In the genomic region with DNA sequence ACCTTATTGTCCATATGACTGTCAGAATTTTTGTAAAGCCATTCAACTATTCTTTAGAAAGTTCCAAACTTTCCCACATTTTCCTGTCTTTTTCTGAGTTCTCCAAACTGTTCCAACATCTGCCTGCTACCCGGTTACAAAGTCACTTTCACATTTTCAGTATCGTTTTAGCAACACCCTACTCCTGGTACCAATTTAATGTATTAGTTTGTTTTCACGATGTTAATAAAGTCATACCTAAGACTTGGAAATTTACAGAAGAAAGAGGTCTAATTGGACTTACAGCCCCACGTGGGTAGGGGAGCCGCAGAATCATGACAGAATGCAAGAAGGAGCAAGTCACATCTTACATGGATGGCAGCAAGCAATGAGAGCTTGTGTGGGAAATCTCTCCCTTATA, we compare ENCODE assay signal across 29 cellular contexts.
"Had no signal": no experiment of that assay in that cellular context is flagged by ENCODE, and none has a peak within 500 bp of the region (broad histone marks: within the 10 kb centered on the region; RNA-seq: fewer than 3 reads in every experiment).

No MANE protein-coding gene starts in this region.

- H3K4me3 Mint-ChIP-seq: stimulated activated effector memory CD8-positive, alpha-beta T cell treated with anti-CD3 and anti-CD28 coated beads, Interleukin-12 subunit alpha, Interleukin-12 subunit beta, amount 100 ng/mL, for 72 hours; stimulated activated memory B cell treated with anti-CD40 and anti-IgM and Interleukin-4, amounts not matched to agents 10 μg/mL and 1 μg/mL and 100 μg/mL, for 72 hours; stimulated activated naive B cell treated with anti-CD40 and anti-IgM and Interleukin-4, amounts not matched to agents 10 μg/mL and 1 μg/mL and 100 μg/mL, for 72 hours; stimulated activated naive CD8-positive, alpha-beta T cell treated with anti-CD3 and anti-CD28 coated beads, Interleukin-15, amount 100 ng/mL, for 72 hours; stimulated activated naive CD8-positive, alpha-beta T cell treated with anti-CD3 and anti-CD28 coated beads, Interleukin-15, Interleukin-2, amounts not matched to agents 100 ng/mL and 50 ng/mL, for 24 hours; type B pancreatic cell had no signal

- H3K27me3 ChIP-seq: stomach, suprapubic skin, testis, thyroid gland, tibial artery, tibial nerve, transverse colon, upper lobe of left lung, upper lobe of right lung, uterus, vagina had no signal

- H3K27me3 Mint-ChIP-seq: stimulated activated memory B cell treated with anti-CD40 and anti-IgM and Interleukin-4, amounts not matched to agents 10 μg/mL and 1 μg/mL and 100 μg/mL, for 72 hours; stimulated activated naive B cell treated with anti-CD40 and anti-IgM and Interleukin-4, amounts not matched to agents 10 μg/mL and 1 μg/mL and 100 μg/mL, for 72 hours; stimulated activated naive CD8-positive, alpha-beta T cell treated with anti-CD3 and anti-CD28 coated beads, Interleukin-15, amount 100 ng/mL, for 72 hours; stimulated activated naive CD8-positive, alpha-beta T cell treated with anti-CD3 and anti-CD28 coated beads, Interleukin-15, Interleukin-2, amounts not matched to agents 100 ng/mL and 50 ng/mL, for 24 hours; type B pancreatic cell had no signal

- H3K36me3 ChIP-seq: stomach, suprapubic skin, thoracic aorta, thyroid gland, tibial artery, tibial nerve, transverse colon, upper lobe of left lung, upper lobe of right lung, uterus, vagina had no signal

- ATAC-seq: stimulated activated effector memory CD8-positive, alpha-beta T cell treated with anti-CD3 and anti-CD28 coated beads, Interleukin-12 subunit alpha, Interleukin-12 subunit beta, amount 100 ng/mL, for 72 hours; stimulated activated memory B cell treated with anti-CD40 and anti-IgM and Interleukin-4, amounts not matched to agents 10 μg/mL and 1 μg/mL and 100 μg/mL, for 72 hours; stimulated activated naive B cell treated with anti-CD40 and anti-IgM and Interleukin-4, amounts not matched to agents 10 μg/mL and 1 μg/mL and 100 μg/mL, for 72 hours; stimulated activated naive CD8-positive, alpha-beta T cell treated with anti-CD3 and anti-CD28 coated beads, Interleukin-15, amount 100 ng/mL, for 72 hours; stimulated activated naive CD8-positive, alpha-beta T cell treated with anti-CD3 and anti-CD28 coated beads, Interleukin-15, Interleukin-2, amounts not matched to agents 100 U/mL and 50 U/mL, for 24 hours; upper lobe of right lung had no signal

- H3K27ac ChIP-seq: stomach, suprapubic skin, testis, thoracic aorta, thyroid gland, tibial artery, tibial nerve, transverse colon, upper lobe of left lung, upper lobe of right lung, uterus, vagina had no signal

- H3K27ac Mint-ChIP-seq: stimulated activated effector memory CD8-positive, alpha-beta T cell treated with anti-CD3 and anti-CD28 coated beads, Interleukin-12 subunit alpha, Interleukin-12 subunit beta, amount 100 ng/mL, for 72 hours; stimulated activated memory B cell treated with anti-CD40 and anti-IgM and Interleukin-4, amounts not matched to agents 10 μg/mL and 1 μg/mL and 100 μg/mL, for 72 hours; stimulated activated naive B cell treated with anti-CD40 and anti-IgM and Interleukin-4, amounts not matched to agents 10 μg/mL and 1 μg/mL and 100 μg/mL, for 72 hours; stimulated activated naive CD8-positive, alpha-beta T cell treated with anti-CD3 and anti-CD28 coated beads, Interleukin-15, amount 100 ng/mL, for 72 hours; stimulated activated naive CD8-positive, alpha-beta T cell treated with anti-CD3 and anti-CD28 coated beads, Interleukin-15, Interleukin-2, amounts not matched to agents 100 ng/mL and 50 ng/mL, for 24 hours; type B pancreatic cell had no signal

- H3K4me1 ChIP-seq: stomach, suprapubic skin, testis, thyroid gland, tibial artery, tibial nerve, transverse colon, upper lobe of left lung, upper lobe of right lung, uterus, vagina had no signal

- H3K4me1 Mint-ChIP-seq: stimulated activated effector memory CD8-positive, alpha-beta T cell treated with anti-CD3 and anti-CD28 coated beads, Interleukin-12 subunit alpha, Interleukin-12 subunit beta, amount 100 ng/mL, for 72 hours; stimulated activated memory B cell treated with anti-CD40 and anti-IgM and Interleukin-4, amounts not matched to agents 10 μg/mL and 1 μg/mL and 100 μg/mL, for 72 hours; stimulated activated naive B cell treated with anti-CD40 and anti-IgM and Interleukin-4, amounts not matched to agents 10 μg/mL and 1 μg/mL and 100 μg/mL, for 72 hours; stimulated activated naive CD8-positive, alpha-beta T cell treated with anti-CD3 and anti-CD28 coated beads, Interleukin-15, amount 100 ng/mL, for 72 hours had no signal

- DNase-seq: stimulated activated CD4-positive, alpha-beta T cell treated with anti-CD3 and anti-CD28 coated beads, Interleukin-2, amount 100 ng/mL, for 48 hours; stimulated activated CD4-positive, alpha-beta T cell treated with anti-CD3 and anti-CD28 coated beads, Interleukin-4, amount 100 ng/mL, for 1 hour; stimulated activated CD4-positive, alpha-beta T cell treated with anti-CD3 and anti-CD28 coated beads, Interleukin-4, amount 100 ng/mL, for 24 hours; stimulated activated CD4-positive, alpha-beta T cell treated with anti-CD3 and anti-CD28 coated beads, Interleukin-4, amount 100 ng/mL, for 4 hours; stimulated activated CD8-positive, alpha-beta memory T cell treated with anti-CD3 and anti-CD28 coated beads, Interleukin-4, amount 100 ng/mL, for 48 hours; stimulated activated naive B cell treated with anti-CD40 and anti-IgM and Interleukin-4, amounts not matched to agents 10 μg/mL and 1 μg/mL and 100 μg/mL, for 72 hours; stimulated activated naive CD4-positive, alpha-beta T cell; stimulated activated naive CD4-positive, alpha-beta T cell treated with Interleukin-2 at 50 U/mL for 16 hours; stimulated activated naive CD8-positive, alpha-beta T cell treated with anti-CD3 and anti-CD28 coated beads, Interleukin-15, amount 100 ng/mL, for 72 hours; stimulated activated naive CD8-positive, alpha-beta T cell treated with anti-CD3 and anti-CD28 coated beads, Interleukin-15, Interleukin-2, amounts not matched to agents 100 U/mL and 50 U/mL, for 24 hours; stomach; substantia nigra; testis; thyroid gland; tibial artery; transverse colon; trophoblast cell; upper lobe of left lung; upper lobe of right lung; uterus had no signal

- H3K4me3 ChIP-seq: stomach, suprapubic skin, testis, thoracic aorta, thyroid gland, tibial artery, tibial nerve, transverse colon, upper lobe of left lung, upper lobe of right lung, uterus, vagina had no signal

- H3K9me3 ChIP-seq: testis, thoracic aorta, thyroid gland, tibial artery, upper lobe of right lung, uterus, vagina had no signal

- FAIRE-seq: urothelium cell line had no signal

- H3K36me3 Mint-ChIP-seq: stimulated activated effector memory CD8-positive, alpha-beta T cell treated with anti-CD3 and anti-CD28 coated beads, Interleukin-12 subunit alpha, Interleukin-12 subunit beta, amount 100 ng/mL, for 72 hours; stimulated activated memory B cell treated with anti-CD40 and anti-IgM and Interleukin-4, amounts not matched to agents 10 μg/mL and 1 μg/mL and 100 μg/mL, for 72 hours; stimulated activated naive B cell treated with anti-CD40 and anti-IgM and Interleukin-4, amounts not matched to agents 10 μg/mL and 1 μg/mL and 100 μg/mL, for 72 hours; type B pancreatic cell had no signal
